In genomic region chr16:30061195-30061554, GRCh38 we compare ENCODE assay signal across 1 cellular context.
TF ChIP-seq lines count a peak whose summit lies in the region.

No MANE protein-coding gene starts in this region.

TF ChIP-seq in K562, 482 proteins besides CTCF, POLR2A, EP300 and RAD21:
- TF ChIP-seq, protein P1, sequence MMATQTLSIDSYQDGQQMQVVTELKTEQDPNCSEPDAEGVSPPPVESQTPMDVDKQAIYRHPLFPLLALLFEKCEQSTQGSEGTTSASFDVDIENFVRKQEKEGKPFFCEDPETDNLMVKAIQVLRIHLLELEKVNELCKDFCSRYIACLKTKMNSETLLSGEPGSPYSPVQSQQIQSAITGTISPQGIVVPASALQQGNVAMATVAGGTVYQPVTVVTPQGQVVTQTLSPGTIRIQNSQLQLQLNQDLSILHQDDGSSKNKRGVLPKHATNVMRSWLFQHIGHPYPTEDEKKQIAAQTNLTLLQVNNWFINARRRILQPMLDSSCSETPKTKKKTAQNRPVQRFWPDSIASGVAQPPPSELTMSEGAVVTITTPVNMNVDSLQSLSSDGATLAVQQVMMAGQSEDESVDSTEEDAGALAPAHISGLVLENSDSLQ (IDR thresholded peaks at IDR 0.05), result 0 out of 2 replicates have a peak, but pooled peaks have one; percentile 2
- TF ChIP-seq, protein P2, sequence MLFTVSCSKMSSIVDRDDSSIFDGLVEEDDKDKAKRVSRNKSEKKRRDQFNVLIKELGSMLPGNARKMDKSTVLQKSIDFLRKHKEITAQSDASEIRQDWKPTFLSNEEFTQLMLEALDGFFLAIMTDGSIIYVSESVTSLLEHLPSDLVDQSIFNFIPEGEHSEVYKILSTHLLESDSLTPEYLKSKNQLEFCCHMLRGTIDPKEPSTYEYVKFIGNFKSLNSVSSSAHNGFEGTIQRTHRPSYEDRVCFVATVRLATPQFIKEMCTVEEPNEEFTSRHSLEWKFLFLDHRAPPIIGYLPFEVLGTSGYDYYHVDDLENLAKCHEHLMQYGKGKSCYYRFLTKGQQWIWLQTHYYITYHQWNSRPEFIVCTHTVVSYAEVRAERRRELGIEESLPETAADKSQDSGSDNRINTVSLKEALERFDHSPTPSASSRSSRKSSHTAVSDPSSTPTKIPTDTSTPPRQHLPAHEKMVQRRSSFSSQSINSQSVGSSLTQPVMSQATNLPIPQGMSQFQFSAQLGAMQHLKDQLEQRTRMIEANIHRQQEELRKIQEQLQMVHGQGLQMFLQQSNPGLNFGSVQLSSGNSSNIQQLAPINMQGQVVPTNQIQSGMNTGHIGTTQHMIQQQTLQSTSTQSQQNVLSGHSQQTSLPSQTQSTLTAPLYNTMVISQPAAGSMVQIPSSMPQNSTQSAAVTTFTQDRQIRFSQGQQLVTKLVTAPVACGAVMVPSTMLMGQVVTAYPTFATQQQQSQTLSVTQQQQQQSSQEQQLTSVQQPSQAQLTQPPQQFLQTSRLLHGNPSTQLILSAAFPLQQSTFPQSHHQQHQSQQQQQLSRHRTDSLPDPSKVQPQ (CRISPR knock-in tag; IDR thresholded peaks at IDR 0.05; ENCODE audit: borderline replicate concordance), result no peak
